In the genomic region with DNA sequence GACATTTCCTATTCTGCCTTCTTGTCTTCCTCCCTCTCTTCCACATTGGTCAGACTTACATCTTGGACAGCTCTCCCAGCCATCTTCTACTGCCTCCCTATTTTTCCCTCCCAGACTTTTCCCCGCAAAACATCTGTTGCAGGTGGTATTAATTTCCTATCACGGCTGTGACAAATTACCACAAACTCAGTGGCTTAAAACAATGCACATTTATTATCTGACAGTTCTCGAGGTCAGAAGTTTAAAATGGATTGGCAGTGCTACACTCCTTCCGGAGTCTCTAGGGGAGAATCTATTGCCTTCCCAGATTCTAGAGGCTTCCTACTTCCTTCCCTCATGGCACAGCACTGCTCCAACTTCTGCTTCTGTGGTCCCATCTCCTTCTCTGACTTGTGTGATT, we compare ENCODE assay signal across 22 cellular contexts.
"Had no signal": no experiment of that assay in that cellular context is flagged by ENCODE, and none has a peak within 500 bp of the region (broad histone marks: within the 10 kb centered on the region; RNA-seq: fewer than 3 reads in every experiment).

No MANE protein-coding gene starts in this region.

- H3K36me3 ChIP-seq: neutrophil, ovary, prostate gland had no signal

- ATAC-seq: activated CD4-positive, CD25-positive, alpha-beta regulatory T cell treated with anti-CD3 and anti-CD28 coated beads, Interleukin-2, amount 50 U/mL, for 24 hours; activated CD8-positive, alpha-beta memory T cell treated with anti-CD3 and anti-CD28 coated beads, Interleukin-2, amount 10 ng/mL, durations not matched to agents 7 days and 5 days; activated CD8-positive, alpha-beta T cell treated with anti-CD3 and anti-CD28 coated beads for 36 hours; heart left ventricle had no signal

- H3K4me1 Mint-ChIP-seq: activated CD4-positive, alpha-beta T cell treated with anti-CD3 and anti-CD28 coated beads, Interleukin-2, amount 10 ng/mL, durations not matched to agents 7 days and 5 days; activated CD8-positive, alpha-beta memory T cell treated with anti-CD3 and anti-CD28 coated beads, Interleukin-2, amount 10 ng/mL, durations not matched to agents 7 days and 5 days; brain; memory B cell had no signal

- H3K9me3 ChIP-seq: heart left ventricle, neutrophil, ovary, prostate gland, right atrium auricular region, thoracic aorta, upper lobe of left lung had no signal

- H3K27me3 Mint-ChIP-seq: activated CD4-positive, alpha-beta T cell treated with anti-CD3 and anti-CD28 coated beads, Interleukin-2, amount 10 ng/mL, durations not matched to agents 7 days and 5 days; activated CD8-positive, alpha-beta memory T cell treated with anti-CD3 and anti-CD28 coated beads, Interleukin-2, amount 10 ng/mL, durations not matched to agents 7 days and 5 days; activated CD8-positive, alpha-beta T cell treated with anti-CD3 and anti-CD28 coated beads for 36 hours; brain; dendritic cell treated with granulocyte-macrophage colony-stimulating factor and Interleukin-4, amounts not matched to agents 40 ng/mL and 50 ng/mL, for 4 days had no signal

- H3K4me3 Mint-ChIP-seq: activated CD4-positive, alpha-beta T cell treated with anti-CD3 and anti-CD28 coated beads, Interleukin-2, amount 10 ng/mL, durations not matched to agents 7 days and 5 days; activated CD8-positive, alpha-beta memory T cell treated with anti-CD3 and anti-CD28 coated beads, Interleukin-2, amount 10 ng/mL, durations not matched to agents 7 days and 5 days; activated CD8-positive, alpha-beta T cell treated with anti-CD3 and anti-CD28 coated beads for 36 hours; activated T-helper 1 cell treated with anti-CD3 and anti-CD28 coated beads, Interleukin-12 subunit alpha, Interleukin-12 subunit beta, Interleukin-2, Interleukin-4 antibody, amounts not matched to agents 30 ng/mL and 10 ng/mL and 1 ng/mL, durations not matched to agents 14 hours and 24 hours and 36 hours; brain; dendritic cell treated with granulocyte-macrophage colony-stimulating factor and Interleukin-4, amounts not matched to agents 40 ng/mL and 50 ng/mL, for 4 days; memory B cell; nephron had no signal

- H3K27ac Mint-ChIP-seq: activated CD4-positive, alpha-beta T cell treated with anti-CD3 and anti-CD28 coated beads, Interleukin-2, amount 10 ng/mL, durations not matched to agents 7 days and 5 days; activated CD8-positive, alpha-beta memory T cell treated with anti-CD3 and anti-CD28 coated beads, Interleukin-2, amount 10 ng/mL, durations not matched to agents 7 days and 5 days; activated CD8-positive, alpha-beta T cell treated with anti-CD3 and anti-CD28 coated beads for 36 hours; activated T-helper 1 cell treated with anti-CD3 and anti-CD28 coated beads, Interleukin-12 subunit alpha, Interleukin-12 subunit beta, Interleukin-2, Interleukin-4 antibody, amounts not matched to agents 30 ng/mL and 10 ng/mL and 1 ng/mL, durations not matched to agents 14 hours and 24 hours and 36 hours; dendritic cell treated with granulocyte-macrophage colony-stimulating factor and Interleukin-4, amounts not matched to agents 40 ng/mL and 50 ng/mL, for 4 days; memory B cell; nephron had no signal

- H3K4me1 ChIP-seq: heart left ventricle, prostate gland, right atrium auricular region, upper lobe of left lung had no signal

- H3K27ac ChIP-seq: heart left ventricle, neutrophil, ovary, prostate gland, right atrium auricular region, thoracic aorta, upper lobe of left lung had no signal

- H3K27me3 ChIP-seq: heart left ventricle, neutrophil, ovary, right atrium auricular region, upper lobe of left lung had no signal

- DNase-seq: activated CD4-positive, alpha-beta T cell treated with anti-CD3 and anti-CD28 coated beads, Interleukin-2, amount 10 ng/mL, durations not matched to agents 7 days and 5 days; activated CD8-positive, alpha-beta memory T cell treated with anti-CD3 and anti-CD28 coated beads, Interleukin-2, amount 10 ng/mL, durations not matched to agents 7 days and 5 days; activated CD8-positive, alpha-beta T cell treated with anti-CD3 and anti-CD28 coated beads for 36 hours; activated gamma-delta T cell; activated naive CD4-positive, alpha-beta T cell treated with anti-CD3 and anti-CD28 coated beads, Interleukin-2, amount 50 U/mL, for 16 hours; aorta; effector CD4-positive, alpha-beta T cell; heart left ventricle; ovary; stimulated activated CD4-positive, alpha-beta T cell treated with anti-CD3 and anti-CD28 coated beads, Interleukin-4, amount 100 ng/mL, for 24 hours; stimulated activated naive CD4-positive, alpha-beta T cell treated with Interleukin-2 at 50 U/mL for 16 hours; upper lobe of left lung had no signal

- H3K4me3 ChIP-seq: heart left ventricle, ovary, prostate gland, right atrium auricular region, thoracic aorta, upper lobe of left lung had no signal

- H3K9me3 Mint-ChIP-seq: activated CD4-positive, alpha-beta T cell treated with anti-CD3 and anti-CD28 coated beads, Interleukin-2, amount 10 ng/mL, durations not matched to agents 7 days and 5 days; activated CD8-positive, alpha-beta T cell treated with anti-CD3 and anti-CD28 coated beads for 36 hours; activated T-helper 1 cell treated with anti-CD3 and anti-CD28 coated beads, Interleukin-12 subunit alpha, Interleukin-12 subunit beta, Interleukin-2, Interleukin-4 antibody, amounts not matched to agents 30 ng/mL and 10 ng/mL and 1 ng/mL, durations not matched to agents 14 hours and 24 hours and 36 hours; dendritic cell treated with granulocyte-macrophage colony-stimulating factor and Interleukin-4, amounts not matched to agents 40 ng/mL and 50 ng/mL, for 4 days had no signal
